Comparison of ENCODE assay signal across 28 cellular contexts in genomic region chr13:87003265-87003664, GRCh38.
"Had no signal": no experiment of that assay in that cellular context is flagged by ENCODE, and none has a peak within 500 bp of the region (broad histone marks: within the 10 kb centered on the region; RNA-seq: fewer than 3 reads in every experiment).

No MANE protein-coding gene starts in this region.

- H3K9me3 ChIP-seq: lower lobe of right lung, neutrophil, psoas muscle, right lobe of liver, uterus had no signal

- ATAC-seq: left colon; left lung; lower lobe of right lung; natural killer cell; psoas muscle; right lobe of liver; stimulated activated memory B cell treated with anti-CD40 and anti-IgM and Interleukin-4, amounts not matched to agents 10 μg/mL and 1 μg/mL and 100 μg/mL, for 72 hours; stimulated activated naive CD8-positive, alpha-beta T cell treated with anti-CD3 and anti-CD28 coated beads, Interleukin-15, amount 100 ng/mL, for 72 hours had no signal

- H2AFZ ChIP-seq: neural progenitor cell, parathyroid adenoma had no signal

- H3K4me2 ChIP-seq: neural progenitor cell, smooth muscle cell had no signal

- H3K36me3 ChIP-seq: left lung, lower lobe of right lung, neural progenitor cell, neutrophil, right atrium auricular region, right lobe of liver, tibial nerve, uterus had no signal

- H3K27ac ChIP-seq: left lung, lower lobe of right lung, neural progenitor cell, neutrophil, parathyroid adenoma, psoas muscle, right atrium auricular region, right lobe of liver, tibial nerve, uterus had no signal

- H3K4me1 ChIP-seq: left lung, lower lobe of right lung, neural progenitor cell, parathyroid adenoma, psoas muscle, right atrium auricular region, right lobe of liver, tibial nerve, uterus had no signal

- FAIRE-seq: keratinocyte had no signal

- H3K9ac ChIP-seq: neural progenitor cell, parathyroid adenoma had no signal

- H3K27me3 ChIP-seq: left lung, neural progenitor cell, neutrophil, right atrium auricular region, right lobe of liver, tibial nerve, uterus had no signal

- H3K4me3 ChIP-seq: left lung, lower lobe of right lung, neural progenitor cell, psoas muscle, right atrium auricular region, right lobe of liver, smooth muscle cell, tibial nerve, uterus had no signal

- DNase-seq: kidney glomerular epithelial cell; left colon; left lung; lower lobe of right lung; mammary epithelial cell; mesendoderm; naive B cell; natural killer cell; nephron progenitor cell; occipital lobe; psoas muscle; right lobe of liver; stimulated activated CD4-positive, alpha-beta T cell treated with anti-CD3 and anti-CD28 coated beads, Interleukin-1b, Interleukin-23, amount 100 ng/mL, for 48 hours; stimulated activated CD4-positive, alpha-beta T cell treated with anti-CD3 and anti-CD28 coated beads, Interleukin-2, amount 100 ng/mL, for 48 hours; stimulated activated CD4-positive, alpha-beta T cell treated with anti-CD3 and anti-CD28 coated beads, Interleukin-4, amount 100 ng/mL, for 4 hours; stimulated activated CD8-positive, alpha-beta memory T cell treated with anti-CD3 and anti-CD28 coated beads, Interleukin-4, amount 100 ng/mL, for 48 hours; stimulated activated naive CD4-positive, alpha-beta T cell treated with Interleukin-2 at 50 U/mL for 16 hours; stimulated activated naive CD8-positive, alpha-beta T cell treated with anti-CD3 and anti-CD28 coated beads, Interleukin-15, amount 100 ng/mL, for 72 hours; substantia nigra; uterus had no signal
